30 cellular contexts compared by ENCODE assay signal in the genomic region with DNA sequence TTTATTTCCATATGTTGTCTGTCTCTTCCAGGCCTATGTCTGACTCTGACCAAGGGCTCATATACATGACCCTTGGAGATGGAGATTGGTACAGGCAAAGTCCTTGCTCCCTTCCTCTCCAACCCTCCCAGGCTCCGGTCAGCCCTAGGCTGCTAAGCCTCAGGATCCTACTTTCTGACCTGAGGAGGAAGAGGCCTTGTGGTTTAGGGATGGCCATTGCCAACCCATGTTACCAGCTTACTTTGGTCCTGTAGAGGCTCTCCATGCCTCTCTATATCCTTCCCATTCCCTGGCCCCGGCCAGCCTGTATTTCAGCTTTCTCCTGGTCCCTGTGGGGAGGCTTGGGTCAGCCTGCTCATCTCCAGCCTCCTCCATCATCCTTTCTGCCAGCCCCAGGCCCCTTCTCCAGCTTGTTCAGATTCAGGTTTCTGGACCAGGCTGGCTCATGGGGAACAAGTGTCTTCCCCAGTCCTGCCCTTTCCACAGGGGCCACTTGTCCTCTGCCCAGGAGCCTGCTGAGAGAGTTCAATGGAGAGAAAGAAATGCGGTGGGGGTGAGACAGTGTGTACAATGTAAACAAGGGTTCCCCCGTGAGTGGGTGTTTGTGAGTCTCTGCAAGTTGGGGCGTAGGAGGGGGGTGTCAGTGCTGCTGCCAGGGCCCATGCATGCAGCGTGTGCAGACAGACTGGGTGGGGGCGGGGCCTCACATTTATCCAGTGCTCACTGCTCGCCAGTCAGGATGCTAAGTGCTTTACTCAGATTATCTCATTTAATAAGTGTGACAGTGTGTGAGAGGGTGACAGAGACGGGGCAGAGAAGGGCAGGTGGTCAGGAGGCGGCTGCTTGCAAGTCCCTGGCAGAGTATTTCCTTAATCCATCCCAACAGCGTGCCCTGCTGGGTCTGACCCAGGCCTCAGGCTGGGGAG. TPM values are rescaled to one million over a fixed set of nuclear protein-coding genes. Genes with fewer than 3 reads are reported as not detected.
A peak's percentile ranks its signal among the peaks of the same experiment; 100 is the strongest.
DNase-seq lines count a peak whose midpoint lies in the region; ATAC-seq and TF ChIP-seq lines count a peak whose summit lies in the region.
"Had no signal": no experiment of that assay in that cellular context is flagged by ENCODE, and none has a peak within 500 bp of the region (broad histone marks: within the 10 kb centered on the region; RNA-seq: fewer than 3 reads in every experiment).

No MANE protein-coding gene starts in this region.

- H3K27ac Mint-ChIP-seq in activated CD8-positive, alpha-beta T cell treated with anti-CD3 and anti-CD28 coated beads, Interleukin-2, amount 10 ng/mL, durations not matched to agents 7 days and 5 days, result no peak overlapping the region
- H3K27ac Mint-ChIP-seq: activated T-helper 2 cell treated with anti-CD3 and anti-CD28 coated beads, Interferon-gamma antibody, Interleukin-2, Interleukin-4, amounts not matched to agents 10 μg/mL and 5 μg/mL and 100 μg/mL, durations not matched to agents 14 hours and 24 hours and 36 hours; memory B cell; T-helper 1 cell treated with Interleukin-12 subunit alpha and Interleukin-12 subunit beta and Interleukin-4 antibody, amounts not matched to agents 30 μg/mL and 1 μg/mL, for 36 hours had no signal

- H3K4me2 ChIP-seq in trophoblast cell (ENCODE audit: low read length), result no peak overlapping the region

- no peaks in the 10 kb centered on the region for H3K9me3 ChIP-seq in trophoblast cell (ENCODE audit: insufficient read depth, low read depth, low read length)
- H3K9me3 ChIP-seq in Peyer's patch, result peaks cover 0 to 5% (median 0%) of the 10 kb centered on the region in 4 donors
- H3K9me3 ChIP-seq: BE2C, gastroesophageal sphincter, stomach had no signal

- H4K8ac ChIP-seq in trophoblast cell (ENCODE audit: low read depth, low read length), result no peak overlapping the region

- peak overlapping the region; percentile 0 for H4K91ac ChIP-seq in trophoblast cell (ENCODE audit: low read depth, low read length)

- H3K4me1 ChIP-seq in trophoblast cell (ENCODE audit: control insufficient read depth in 1 of 2, insufficient read depth in 2 of 2, low read length in 2 of 2) (peaks cover 0 to 2% of the 10 kb centered on the region in 2 experiments), Peyer's patch (no peaks in the 10 kb centered on the region)
- H3K4me1 ChIP-seq: BE2C, gastroesophageal sphincter, stomach had no signal

- TF ChIP-seq CTCF in Peyer's patch (IDR thresholded peaks at IDR 0.05), result no peak

- H3K36me3 ChIP-seq in trophoblast cell (ENCODE audit: control insufficient read depth in 1 of 2, insufficient read depth in 2 of 2, low read length in 2 of 2), result no peaks in the 10 kb centered on the region
- no peaks in the 10 kb centered on the region for H3K36me3 ChIP-seq in Peyer's patch
- H3K36me3 ChIP-seq: BE2C, gastroesophageal sphincter, stomach had no signal

- no peak overlapping the region for H2BK5ac ChIP-seq in trophoblast cell (ENCODE audit: low read depth, low read length, poor library complexity)

- DNase-seq in D341Med (ENCODE audit: low spot score) (peak; percentile 65), NCI-H524 (lab: John Stamatoyannopoulos, UW) (peak; percentile 92 to 97), cerebellar cortex (ENCODE audit: low spot score) (peak; percentile 9), trophoblast cell (no peak), Peyer's patch (no peak), globus pallidus (ENCODE audit: low spot score) (no peak)
- DNase-seq in activated CD4-positive, alpha-beta T cell treated with anti-CD3 and anti-CD28 coated beads, Interleukin-2, amount 50 U/mL, for 48 hours, result no peak
- DNase-seq in activated CD8-positive, alpha-beta T cell treated with anti-CD3 and anti-CD28 coated beads, Interleukin-2, amount 10 ng/mL, durations not matched to agents 7 days and 5 days, result no peak
- DNase-seq: activated CD4-positive, CD25-positive, alpha-beta regulatory T cell; activated naive CD4-positive, alpha-beta T cell treated with anti-CD3 and anti-CD28 coated beads, Interleukin-2, amount 50 U/mL, for 16 hours; BE2C; DND-41; GM23248; hypothalamus; IMR-90; MV-4-11; NCI-H1436; NCI-H2081; NCI-H226; stimulated activated CD8-positive, alpha-beta memory T cell treated with anti-CD3 and anti-CD28 coated beads, Interleukin-4, amount 100 ng/mL, for 48 hours; stomach had no signal

- H3K9me3 Mint-ChIP-seq in activated CD8-positive, alpha-beta T cell treated with anti-CD3 and anti-CD28 coated beads, Interleukin-2, amount 10 ng/mL, durations not matched to agents 7 days and 5 days (ENCODE audit: insufficient read depth), result no peaks in the 10 kb centered on the region
- H3K9me3 Mint-ChIP-seq: T-helper 1 cell treated with Interleukin-12 subunit alpha and Interleukin-12 subunit beta and Interleukin-4 antibody, amounts not matched to agents 30 μg/mL and 1 μg/mL, for 36 hours had no signal

- POLR2A ChIA-PET in activated CD8-positive, alpha-beta T cell treated with anti-CD3 and anti-CD28 coated beads, Interleukin-2, amount 10 ng/mL, durations not matched to agents 7 days and 5 days (lab: Charles Lee), result no interaction called here

- H3K9ac ChIP-seq in trophoblast cell (ENCODE audit: low read length), result no peak overlapping the region
- H3K9ac ChIP-seq: GM23248 had no signal

- no peak overlapping the region for H3K14ac ChIP-seq in trophoblast cell (ENCODE audit: low read length)

- H2AK5ac ChIP-seq in trophoblast cell (ENCODE audit: low read length), result no peak overlapping the region

- H4K12ac ChIP-seq in trophoblast cell (ENCODE audit: low read depth, low read length), result no peak overlapping the region

- H3K27me3 Mint-ChIP-seq in activated CD8-positive, alpha-beta T cell treated with anti-CD3 and anti-CD28 coated beads, Interleukin-2, amount 10 ng/mL, durations not matched to agents 7 days and 5 days (ENCODE audit: low read depth), result peaks cover 5% of the 10 kb centered on the region
- H3K27me3 Mint-ChIP-seq: brain had no signal

- H3K4me3 ChIP-seq in trophoblast cell (ENCODE audit: low read depth, low read length) (no peak overlapping the region), Peyer's patch (no peak overlapping the region)
- H3K4me3 ChIP-seq: gastroesophageal sphincter, GM23248, stomach had no signal

- no peak overlapping the region for H3K4ac ChIP-seq in trophoblast cell (ENCODE audit: low read depth, low read length)

- TF ChIP-seq POLR2A in Peyer's patch (IDR thresholded peaks at IDR 0.05), result no peak

- H3K4me1 Mint-ChIP-seq in activated CD8-positive, alpha-beta T cell treated with anti-CD3 and anti-CD28 coated beads, Interleukin-2, amount 10 ng/mL, durations not matched to agents 7 days and 5 days (ENCODE audit: low read depth), result peaks cover 3% of the 10 kb centered on the region
- H3K4me1 Mint-ChIP-seq: brain, memory B cell had no signal

- H2BK12ac ChIP-seq in trophoblast cell (ENCODE audit: low read length), result no peak overlapping the region

- H3K18ac ChIP-seq in trophoblast cell (ENCODE audit: low read length), result no peak overlapping the region

- H3K36me3 Mint-ChIP-seq in activated CD8-positive, alpha-beta T cell treated with anti-CD3 and anti-CD28 coated beads, Interleukin-2, amount 10 ng/mL, durations not matched to agents 7 days and 5 days (ENCODE audit: low read depth), result no peaks in the 10 kb centered on the region
- H3K36me3 Mint-ChIP-seq: brain had no signal

- CTCF ChIA-PET in activated CD8-positive, alpha-beta T cell treated with anti-CD3 and anti-CD28 coated beads, Interleukin-2, amount 10 ng/mL, durations not matched to agents 7 days and 5 days (lab: Charles Lee), result no interaction called here

- H3K23ac ChIP-seq in trophoblast cell (ENCODE audit: low read length), result no peak overlapping the region

- no peaks in the 10 kb centered on the region for H3K27me3 ChIP-seq in trophoblast cell (ENCODE audit: insufficient read depth, low read length)
- H3K27me3 ChIP-seq in Peyer's patch, result no peaks in the 10 kb centered on the region
- H3K27me3 ChIP-seq: BE2C had no signal

- H2AFZ ChIP-seq in trophoblast cell (ENCODE audit: insufficient read depth, low read length, poor library complexity), result no peak overlapping the region
- H2AFZ ChIP-seq: GM23248 had no signal

- H3K79me1 ChIP-seq in trophoblast cell (ENCODE audit: low read length), result peaks cover 5% of the 10 kb centered on the region

- H3K4me3 Mint-ChIP-seq in activated CD8-positive, alpha-beta T cell treated with anti-CD3 and anti-CD28 coated beads, Interleukin-2, amount 10 ng/mL, durations not matched to agents 7 days and 5 days, result no peak overlapping the region
- H3K4me3 Mint-ChIP-seq: brain; memory B cell; T-helper 1 cell treated with Interleukin-12 subunit alpha and Interleukin-12 subunit beta and Interleukin-4 antibody, amounts not matched to agents 30 μg/mL and 1 μg/mL, for 36 hours had no signal

- no peaks in the 10 kb centered on the region for H3K79me2 ChIP-seq in trophoblast cell (ENCODE audit: control insufficient read depth, insufficient read depth, low read length, poor library complexity)

- H2BK120ac ChIP-seq in trophoblast cell (ENCODE audit: insufficient read depth, low read length, poor library complexity), result no peak overlapping the region

- ATAC-seq in activated CD8-positive, alpha-beta T cell treated with anti-CD3 and anti-CD28 coated beads, Interleukin-2, amount 10 ng/mL, durations not matched to agents 7 days and 5 days, result no peak
- ATAC-seq: gastroesophageal sphincter, sciatic nerve, SK-N-SH treated with all-trans-retinoic acid at 6 μM for 48 hours had no signal

- WGBS in trophoblast cell (ENCODE audit: extremely low coverage, insufficient coverage, insufficient read length), result no CpG with 5 or more reads among the region's 11 CpGs

- no peak overlapping the region for H3K27ac ChIP-seq in trophoblast cell (ENCODE audit: low read depth, low read length)
- no peak overlapping the region for H3K27ac ChIP-seq in Peyer's patch
- H3K27ac ChIP-seq: gastroesophageal sphincter, GM23248, RWPE1, stomach had no signal

RNA-seq across cellular contexts. Expression of a gene that starts 31.3 kb away (rescaled TPM):
- polyA plus RNA-seq in trophoblast cell (2013), result 119 and 130 TPM in 2 replicates
- 1 to 10 TPM in 1 of 4 donors, under 1 TPM in 1, not detected in 2; 0.53 to 1.1 TPM for total RNA-seq in Peyer's patch
- total RNA-seq in activated CD8-positive, alpha-beta T cell treated with anti-CD3 and anti-CD28 coated beads, Interleukin-2, amount 10 ng/mL, durations not matched to agents 7 days and 5 days, result under 1 TPM; 0.24 to 0.31 TPM
- total RNA-seq: GM23248, IMR-90 had no signal
- polyA plus RNA-seq: fibroblast of lung, GM23248, IMR-90 had no signal

Comparison
In these comparisons a context has a peak if more than half of its experiments do, and no peak if none do; other contexts are left out.
1. DNase-seq: peak in D341Med (single experiment), NCI-H524 (2 of 2) and cerebellar cortex (single experiment); none in trophoblast cell (0 of 2), activated CD4-positive, alpha-beta T cell treated with anti-CD3 and anti-CD28 coated beads, Interleukin-2, amount 50 U/mL, for 48 hours (0 of 2), Peyer's patch (0 of 3), globus pallidus (single experiment) and activated CD8-positive, alpha-beta T cell treated with anti-CD3 and anti-CD28 coated beads, Interleukin-2, amount 10 ng/mL, durations not matched to agents 7 days and 5 days (single experiment).